1 cellular context compared by ENCODE assay signal in the genomic region with DNA sequence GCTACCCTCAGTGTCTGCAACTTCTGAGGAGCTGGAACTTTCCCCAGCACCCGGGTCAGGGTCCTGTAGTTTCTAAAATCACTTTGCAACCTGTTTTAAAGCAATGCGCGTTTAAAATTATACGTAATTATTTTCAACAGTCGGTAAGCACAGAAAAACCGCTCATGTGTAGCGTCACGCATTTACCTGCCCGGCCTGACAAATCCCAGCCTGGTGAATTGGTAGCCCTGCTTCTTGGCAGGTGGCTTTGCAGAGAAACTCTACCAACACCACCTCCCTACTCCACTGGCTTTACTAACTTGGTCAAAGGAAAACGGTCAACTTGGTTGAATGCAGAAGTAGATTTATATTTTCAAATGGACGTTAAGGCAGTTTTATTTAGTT.
TF ChIP-seq lines count a peak whose summit lies in the region.

No MANE protein-coding gene starts in this region.

TF ChIP-seq in SK-N-SH, 30 proteins besides CTCF, POLR2A, EP300 and RAD21 (continued from another document):
- TF ChIP-seq EZH2phosphoT487 (IDR thresholded peaks at IDR 0.05; ENCODE audit: borderline replicate concordance, low read depth) (no peak), IRF3 (IDR thresholded peaks at IDR 0.05; ENCODE audit: low read depth, low read length) (no peak), GABPA (IDR thresholded peaks at IDR 0.05; ENCODE audit: low read depth) (no peak), JUND (IDR thresholded peaks at IDR 0.05) (no peak), NFIC (IDR thresholded peaks at IDR 0.05; ENCODE audit: borderline replicate concordance) (no peak)
TF ChIP-seq in SK-N-SH: peak in this region for 0.
